1 cellular context compared by ENCODE assay signal in genomic region chr13:30665638-30666037, GRCh38.
TF ChIP-seq lines count a peak whose summit lies in the region.

No MANE protein-coding gene starts in this region.

TF ChIP-seq in endothelial cell of umbilical vein, 7 proteins besides CTCF, POLR2A, EP300 and RAD21 (continued from another document):
- peak; percentile 72 for TF ChIP-seq GATA2 (IDR thresholded peaks at IDR 0.05; ENCODE audit: insufficient read depth, insufficient read length, low read depth, low read length)
- TF ChIP-seq FOS (IDR thresholded peaks at IDR 0.05; ENCODE audit: borderline replicate concordance, insufficient read depth, low read length), result no peak
- TF ChIP-seq EZH2 (IDR thresholded peaks at IDR 0.05; ENCODE audit: borderline replicate concordance, low read depth, low read length, severe bottlenecking), result no peak
